Comparison of ENCODE assay signal across 21 cellular contexts in the genomic region with DNA sequence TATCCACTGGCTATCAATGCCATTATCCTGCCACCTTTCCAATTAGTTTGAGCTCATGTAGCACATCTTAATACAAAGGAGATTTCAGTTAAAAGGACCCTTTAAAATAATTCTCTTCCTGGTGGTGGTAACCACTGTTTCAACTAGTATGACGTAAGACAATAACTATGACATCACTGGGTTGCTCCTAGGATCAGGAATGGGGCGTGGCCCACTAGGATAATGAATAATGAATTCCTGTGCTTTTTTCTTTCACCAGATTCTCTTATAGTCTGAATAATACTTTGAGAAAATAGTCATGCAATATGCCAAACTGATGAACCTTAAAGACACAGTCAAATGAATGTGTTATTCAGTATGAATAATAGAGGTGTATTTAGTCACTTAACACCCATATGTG.
"Had no signal": no experiment of that assay in that cellular context is flagged by ENCODE, and none has a peak within 500 bp of the region (broad histone marks: within the 10 kb centered on the region; RNA-seq: fewer than 3 reads in every experiment).

No MANE protein-coding gene starts in this region.

- DNase-seq: activated CD4-positive, alpha-beta T cell treated with anti-CD3 and anti-CD28 coated beads for 48 hours; activated CD4-positive, alpha-beta T cell treated with anti-CD3 and anti-CD28 coated beads, Interleukin-2, amount 50 U/mL, for 48 hours; activated CD4-positive, CD25-positive, alpha-beta regulatory T cell; activated CD8-positive, alpha-beta memory T cell treated with anti-CD3 and anti-CD28 coated beads for 24 hours; activated effector memory CD4-positive, alpha-beta T cell treated with Interleukin-2 at 50 U/mL for 16 hours; activated naive CD4-positive, alpha-beta T cell treated with Interleukin-2 at 50 U/mL for 16 hours; activated naive CD8-positive, alpha-beta T cell treated with anti-CD3 and anti-CD28 coated beads for 36 hours; adrenal gland; caudate nucleus; gastrocnemius medialis; glutamatergic neuron; islet precursor cell; left colon; naive thymus-derived CD8-positive, alpha-beta T cell; nucleus accumbens; pancreas; stimulated activated naive CD4-positive, alpha-beta T cell; tibial artery had no signal

- H3K27me3 ChIP-seq: adrenal gland, ascending aorta, gastrocnemius medialis, pancreas, suprapubic skin, tibial artery had no signal

- H3K4me1 ChIP-seq: adrenal gland, ascending aorta, gastrocnemius medialis, pancreas, prostate gland, suprapubic skin, tibial artery had no signal

- H3K4me3 ChIP-seq: adrenal gland, ascending aorta, gastrocnemius medialis, pancreas, prostate gland, suprapubic skin, tibial artery had no signal

- H3K9me3 ChIP-seq: adrenal gland, ascending aorta, gastrocnemius medialis, pancreas, prostate gland, suprapubic skin, tibial artery had no signal

- H3K27ac ChIP-seq: adrenal gland, ascending aorta, gastrocnemius medialis, pancreas, prostate gland, suprapubic skin, tibial artery had no signal

- H3K36me3 ChIP-seq: adrenal gland, ascending aorta, gastrocnemius medialis, pancreas, prostate gland, suprapubic skin, tibial artery had no signal
